ENCODE assay signal across 33 cellular contexts in the genomic region with DNA sequence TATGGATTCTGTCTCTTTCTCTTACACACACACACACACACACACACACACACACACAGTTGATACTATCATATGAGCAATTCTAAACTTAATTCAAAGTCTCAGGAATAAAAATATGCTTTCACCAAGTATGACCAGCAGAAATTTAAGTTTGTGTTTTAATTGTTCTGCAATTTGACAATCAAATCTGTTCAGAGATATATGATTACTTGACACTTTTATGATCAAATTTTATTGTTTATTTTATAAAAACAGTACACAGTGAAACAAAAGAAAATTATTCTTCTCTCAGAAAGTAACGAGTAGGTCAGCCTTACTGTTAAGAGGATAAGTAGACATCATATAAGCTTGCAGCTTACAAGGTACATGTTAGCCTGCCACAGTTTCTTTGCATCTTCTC.
DNase-seq lines count a peak whose midpoint lies in the region; ATAC-seq, FAIRE-seq and TF ChIP-seq lines count a peak whose summit lies in the region.
"Had no signal": no experiment of that assay in that cellular context is flagged by ENCODE, and none has a peak within 500 bp of the region (broad histone marks: within the 10 kb centered on the region; RNA-seq: fewer than 3 reads in every experiment).

No MANE protein-coding gene starts in this region.

- FAIRE-seq in HepG2 (lab: Jason Lieb, UNC): no peak
- peak; percentile 51 for FAIRE-seq in A549 (lab: Jason Lieb, UNC)
- FAIRE-seq in K562 (lab: Jason Lieb, UNC): no peak
- FAIRE-seq: D721Med had no signal

- H4K20me1 ChIP-seq in HepG2 (ENCODE audit: insufficient read depth, low read length) (no peaks in the 10 kb centered on the region), K562 (replicated peaks; ENCODE audit: control insufficient read depth, insufficient read depth, low read length) (no peaks in the 10 kb centered on the region)
- H4K20me1 ChIP-seq: BLaER1; BLaER1 treated with 17β-estradiol and CSF1 and Interleukin-3, amounts not matched to agents 10 nM and 100 nM had no signal

- BruUV-seq in HepG2 (replicated peaks; lab: Mats Ljungman, UMichigan) (no TSS peak), K562 (replicated peaks; lab: Mats Ljungman, UMichigan) (no TSS peak)

- no peaks in the 10 kb centered on the region for H3K9me1 ChIP-seq in K562 (ENCODE audit: control insufficient read depth, insufficient read depth, low read length)

- TF ChIP-seq RAD21 in HepG2 (CRISPR knock-in tag; IDR thresholded peaks at IDR 0.05) (no peak), A549 (conservative IDR thresholded peaks at IDR 0.05 in 1 of 2, IDR thresholded peaks at IDR 0.05 in 1 of 2) (no peak), K562 (CRISPR knock-in tag; conservative IDR thresholded peaks at IDR 0.05 in 1 of 2, IDR thresholded peaks at IDR 0.05 in 1 of 2) (no peak)

- H3K27ac ChIP-seq in HepG2 (ENCODE audit: extremely low read length, insufficient read depth, low read length) (no peak overlapping the region), right lobe of liver (no peak overlapping the region), A549 (no peak overlapping the region), K562 (ENCODE audit: extremely low read depth, low read depth, low read length) (no peak overlapping the region)
- H3K27ac ChIP-seq: 22Rv1; BLaER1; BLaER1 treated with 17β-estradiol and CSF1 and Interleukin-3, amounts not matched to agents 10 nM and 100 nM; C4-2B had no signal

- no peaks in the 10 kb centered on the region for H3K36me3 Mint-ChIP-seq in activated CD4-positive, alpha-beta T cell treated with anti-CD3 and anti-CD28 coated beads, Interleukin-2, amount 10 ng/mL, durations not matched to agents 7 days and 5 days (ENCODE audit: low read depth)
- H3K36me3 Mint-ChIP-seq: CD14-positive monocyte; CD4-positive, CD25-positive, alpha-beta regulatory T cell; CD8-positive, alpha-beta T cell had no signal

- no peaks in the 10 kb centered on the region for H3K36me3 ChIP-seq in HepG2 (replicated peaks in 1 of 2; ENCODE audit: control insufficient read depth in 1 of 2, insufficient read depth in 2 of 2, low read length in 2 of 2)
- no peaks in the 10 kb centered on the region for H3K36me3 ChIP-seq in right lobe of liver
- H3K36me3 ChIP-seq in K562 (ENCODE audit: control insufficient read depth, insufficient read depth, low read length): no peaks in the 10 kb centered on the region
- H3K36me3 ChIP-seq: BE2C, BLaER1 had no signal

- H2AFZ ChIP-seq in HepG2 (ENCODE audit: low read length) (no peak overlapping the region), K562 (ENCODE audit: low read depth, low read length) (no peak overlapping the region)

- 90% methylated on average over 1 of the region's 1 CpG for WGBS in HepG2 (ENCODE audit: low lambda C conversion rate)
- WGBS in right lobe of liver (ENCODE audit: insufficient coverage, low coverage, low lambda C conversion rate, missing lambda C conversion rate): 85% methylated on average over 1 of the region's 1 CpG
- WGBS in A549 (ENCODE audit: missing lambda C conversion rate): 53% methylated on average over 1 of the region's 1 CpG
- WGBS in K562 (ENCODE audit: insufficient coverage, low coverage, missing lambda C conversion rate): 0% methylated on average over 1 of the region's 1 CpG

- CTCF ChIA-PET in HepG2 (lab: Yijun Ruan, JAX; ENCODE audit: low intra/inter-chr PET ratio, low total read pairs) (interaction anchor here (2.9 kb wide), 1 partner anchor 120 kb away, joined by 10 read pairs; no protein-coding TSS in a partner anchor), A549 (lab: Yijun Ruan, JAX) (interaction anchor here (1.2 to 3.5 kb wide), 5 partner anchors 25 to 213 kb away, joined by 3 to 24 read pairs (median 4); no protein-coding TSS in a partner anchor), K562 (lab: Yijun Ruan, JAX; ENCODE audit: low intra/inter-chr PET ratio) (no interaction called here)
- CTCF ChIA-PET in activated CD4-positive, alpha-beta T cell treated with anti-CD3 and anti-CD28 coated beads, Interleukin-2, amount 10 ng/mL, durations not matched to agents 7 days and 5 days (lab: Charles Lee): no interaction called here

- TF ChIP-seq CTCF in HepG2 (CRISPR knock-in tag; IDR thresholded peaks at IDR 0.05) (no peak), right lobe of liver (IDR thresholded peaks at IDR 0.05) (no peak), A549 (IDR thresholded peaks at IDR 0.05) (no peak), K562 (IDR thresholded peaks at IDR 0.05 in 2 of 3, conservative IDR thresholded peaks at IDR 0.05 in 1 of 3; ENCODE audit: insufficient read depth in 2 of 3, low read depth in 1 of 3, low read length in 3 of 3) (no peak)

- no peak for TF ChIP-seq POLR2A in HepG2 (IDR thresholded peaks at IDR 0.05; ENCODE audit: insufficient read depth in 1 of 2, low read depth in 2 of 2, low read length in 2 of 2)
- no peak for TF ChIP-seq POLR2A in right lobe of liver (IDR thresholded peaks at IDR 0.05)
- no peak for TF ChIP-seq POLR2A in A549 (IDR thresholded peaks at IDR 0.05; ENCODE audit: low read length)
- TF ChIP-seq POLR2A in K562 (conservative IDR thresholded peaks at IDR 0.05): no peak

- peaks cover 8% of the 10 kb centered on the region for H3K27me3 Mint-ChIP-seq in activated CD4-positive, alpha-beta T cell treated with anti-CD3 and anti-CD28 coated beads, Interleukin-2, amount 10 ng/mL, durations not matched to agents 7 days and 5 days
- H3K27me3 Mint-ChIP-seq: CD4-positive, CD25-positive, alpha-beta regulatory T cell had no signal

- no peak overlapping the region for H3K27ac Mint-ChIP-seq in activated CD4-positive, alpha-beta T cell treated with anti-CD3 and anti-CD28 coated beads, Interleukin-2, amount 10 ng/mL, durations not matched to agents 7 days and 5 days
- H3K27ac Mint-ChIP-seq: B cell; CD14-positive monocyte; CD4-positive, alpha-beta memory T cell; CD4-positive, alpha-beta T cell; CD4-positive, CD25-positive, alpha-beta regulatory T cell; CD8-positive, alpha-beta memory T cell; CD8-positive, alpha-beta T cell had no signal

- intact Hi-C loops in HepG2 (cut with micrococcal nuclease; ENCODE audit: unreplicated experiment) (no loop called here), right lobe of liver (cut with DNase I) (no loop called here), K562 (cut with micrococcal nuclease) (no loop called here)

- H3K9ac ChIP-seq in HepG2 (ENCODE audit: insufficient read depth, low read depth, low read length) (no peak overlapping the region), K562 (ENCODE audit: insufficient read depth in 1 of 2, low read depth in 2 of 2, low read length in 2 of 2) (no peak overlapping the region)
- H3K9ac ChIP-seq: BLaER1; BLaER1 treated with 17β-estradiol and CSF1 and Interleukin-3, amounts not matched to agents 10 nM and 100 nM had no signal

- DNase-seq in HepG2 (ENCODE audit: low spot score) (no peak), right lobe of liver (no peak), A549 (ENCODE audit: low read depth in 1 of 2, low spot score in 1 of 2) (no peak), K562 (ENCODE audit: extremely low read depth in 1 of 4, low spot score in 3 of 4) (no peak)
- no peak for DNase-seq in activated CD4-positive, alpha-beta T cell treated with anti-CD3 and anti-CD28 coated beads, Interleukin-2, amount 10 ng/mL, durations not matched to agents 7 days and 5 days
- DNase-seq: 8988T; ACHN; AML-193; BE2C; C1 segment of cervical spinal cord; Caco-2; Calu3; CD4-positive, alpha-beta memory T cell; CD4-positive, alpha-beta T cell; CD4-positive, CD25-positive, alpha-beta regulatory T cell; CD8-positive, alpha-beta memory T cell; CD8-positive, alpha-beta T cell; COR-L47; DMS 273 treated with DMSO at 0.1 percent for 48 hours; DMS153; DMS53; DMS79; DMS79 treated with DMSO at 0.1 percent for 48 hours; DND-41; EL had no signal

- ATAC-seq in HepG2: no peak
- no peak for ATAC-seq in right lobe of liver
- ATAC-seq in A549: no peak
- no peak for ATAC-seq in K562
- ATAC-seq in HG03139 (IDR thresholded peaks at IDR 0.05; ENCODE audit: unreplicated experiment): no peak
- ATAC-seq: CD8-positive, alpha-beta T cell had no signal

- H3K4me1 Mint-ChIP-seq in activated CD4-positive, alpha-beta T cell treated with anti-CD3 and anti-CD28 coated beads, Interleukin-2, amount 10 ng/mL, durations not matched to agents 7 days and 5 days: no peaks in the 10 kb centered on the region
- H3K4me1 Mint-ChIP-seq: B cell; CD14-positive monocyte; CD4-positive, alpha-beta memory T cell; CD4-positive, CD25-positive, alpha-beta regulatory T cell; CD8-positive, alpha-beta memory T cell had no signal

- no peaks in the 10 kb centered on the region for H3K9me3 ChIP-seq in HepG2 (ENCODE audit: low read length)
- no peaks in the 10 kb centered on the region for H3K9me3 ChIP-seq in right lobe of liver
- no peaks in the 10 kb centered on the region for H3K9me3 ChIP-seq in A549
- H3K9me3 ChIP-seq in K562 (replicated peaks; ENCODE audit: control insufficient read depth, insufficient read depth, low read depth, low read length): no peaks in the 10 kb centered on the region
- H3K9me3 ChIP-seq: BE2C, BLaER1, Caco-2 had no signal

- POLR2A ChIA-PET in HepG2 (lab: Yijun Ruan, JAX): no interaction called here
- POLR2A ChIA-PET in A549 (lab: Yijun Ruan, JAX): no interaction called here
- POLR2A ChIA-PET in K562 (lab: Yijun Ruan, JAX): no interaction called here
- POLR2A ChIA-PET in activated CD4-positive, alpha-beta T cell treated with anti-CD3 and anti-CD28 coated beads, Interleukin-2, amount 10 ng/mL, durations not matched to agents 7 days and 5 days (lab: Charles Lee): no interaction called here

- H3K79me2 ChIP-seq in HepG2 (ENCODE audit: insufficient read depth, low read length): no peaks in the 10 kb centered on the region
- no peaks in the 10 kb centered on the region for H3K79me2 ChIP-seq in K562 (ENCODE audit: control insufficient read depth, insufficient read depth, low read length)

- peaks cover under 1% of the 10 kb centered on the region for H3K9me3 Mint-ChIP-seq in activated CD4-positive, alpha-beta T cell treated with anti-CD3 and anti-CD28 coated beads, Interleukin-2, amount 10 ng/mL, durations not matched to agents 7 days and 5 days
- H3K9me3 Mint-ChIP-seq: CD4-positive, alpha-beta T cell had no signal

- H3K4me3 ChIP-seq in HepG2 (replicated peaks in 1 of 3; ENCODE audit: insufficient read depth in 1 of 3, low read depth in 2 of 3, low read length in 3 of 3) (no peak overlapping the region), right lobe of liver (no peak overlapping the region), A549 (no peak overlapping the region), K562 (no peak overlapping the region)
- H3K4me3 ChIP-seq: BLaER1; BLaER1 treated with 17β-estradiol and CSF1 and Interleukin-3, amounts not matched to agents 10 nM and 100 nM had no signal

- H3K4me1 ChIP-seq in HepG2 (ENCODE audit: insufficient read depth, low read length) (no peaks in the 10 kb centered on the region), right lobe of liver (no peaks in the 10 kb centered on the region), A549 (no peaks in the 10 kb centered on the region), K562 (replicated peaks in 1 of 2; ENCODE audit: control insufficient read depth in 2 of 2, insufficient read depth in 2 of 2, low read length in 2 of 2) (no peaks in the 10 kb centered on the region)
- H3K4me1 ChIP-seq: BE2C; BLaER1; BLaER1 treated with 17β-estradiol and CSF1 and Interleukin-3, amounts not matched to agents 10 nM and 100 nM; Caco-2 had no signal

- no peaks in the 10 kb centered on the region for H3K27me3 ChIP-seq in HepG2 (ENCODE audit: control insufficient read depth in 1 of 2, insufficient read depth in 2 of 2, low read length in 2 of 2)
- no peaks in the 10 kb centered on the region for H3K27me3 ChIP-seq in right lobe of liver
- H3K27me3 ChIP-seq in K562 (ENCODE audit: control insufficient read depth in 2 of 2, insufficient read depth in 2 of 2, low read length in 2 of 2): no peaks in the 10 kb centered on the region
- H3K27me3 ChIP-seq: BE2C; BLaER1; BLaER1 treated with 17β-estradiol and CSF1 and Interleukin-3, amounts not matched to agents 10 nM and 100 nM had no signal

- H3K4me2 ChIP-seq in HepG2 (ENCODE audit: low read depth, low read length): no peak overlapping the region
- no peak overlapping the region for H3K4me2 ChIP-seq in A549
- no peak overlapping the region for H3K4me2 ChIP-seq in K562 (ENCODE audit: insufficient read depth, low read length)
- H3K4me2 ChIP-seq: BLaER1; BLaER1 treated with 17β-estradiol and CSF1 and Interleukin-3, amounts not matched to agents 10 nM and 100 nM had no signal

- in situ Hi-C loops in HepG2 (cut with HindIII; ENCODE audit: extremely low pct_ligation_motif_present, low pct_unique_long_range_greater_than_20kb) (no loop called here), K562 (cut with MboI) (no loop called here)

- H3K4me3 Mint-ChIP-seq in activated CD4-positive, alpha-beta T cell treated with anti-CD3 and anti-CD28 coated beads, Interleukin-2, amount 10 ng/mL, durations not matched to agents 7 days and 5 days: no peak overlapping the region
- H3K4me3 Mint-ChIP-seq: B cell; CD14-positive monocyte; CD4-positive, alpha-beta memory T cell; CD4-positive, alpha-beta T cell; CD4-positive, CD25-positive, alpha-beta regulatory T cell; CD8-positive, alpha-beta memory T cell; CD8-positive, alpha-beta T cell had no signal

- no peak for TF ChIP-seq EP300 in HepG2 (IDR thresholded peaks at IDR 0.05; ENCODE audit: low read depth in 2 of 2, low read length in 2 of 2)
- no peak for TF ChIP-seq EP300 in HepG2 (CRISPR knock-in tag; IDR thresholded peaks at IDR 0.05; ENCODE audit: borderline replicate concordance)
- TF ChIP-seq EP300 in A549 (IDR thresholded peaks at IDR 0.05): no peak
- no peak for TF ChIP-seq EP300 in K562 (IDR thresholded peaks at IDR 0.05; ENCODE audit: low read length)

Comparison
In these comparisons a context has a peak if more than half of its experiments do, and no peak if none do; other contexts are left out.
1. CTCF ChIA-PET loops: an anchor here in HepG2 (2.9 kb wide) and A549 (1.2 to 3.5 kb wide); none called in K562 and activated CD4-positive, alpha-beta T cell treated with anti-CD3 and anti-CD28 coated beads, Interleukin-2, amount 10 ng/mL, durations not matched to agents 7 days and 5 days.